In genomic region chr19:9827325-9828238, GRCh38 we compare ENCODE assay signal across 8 cellular contexts. TPM values are rescaled to one million over a fixed set of nuclear protein-coding genes. Genes with fewer than 3 reads are reported as not detected.
A peak's percentile ranks its signal among the peaks of the same experiment; 100 is the strongest.
DNase-seq lines count a peak whose midpoint lies in the region; ATAC-seq and TF ChIP-seq lines count a peak whose summit lies in the region.

Gene UBL5, plus strand, starts transcription at chr19:9827918. Its CDS starts 420 bp downstream, at chr19:9828338.

- in situ Hi-C loops in mammary epithelial cell (cut with MboI; ENCODE audit: low sequenced_read_pairs in 2 of 2) = no loop called here

- H2AFZ ChIP-seq in mammary epithelial cell (ENCODE audit: low read depth, low read length) = peak within 1 kb of the TSS; percentile 95

- CTCF ChIA-PET in AG04450 (lab: Charles Lee) (interaction anchor here (0.9 to 2.8 kb wide), 5 partner anchors 12 to 202 kb away, joined by 3 to 8 read pairs (median 3); no protein-coding TSS in a partner anchor), mammary epithelial cell (lab: Charles Lee; ENCODE audit: low non-redundant PET) (interaction anchor here (0.6 kb wide), 1 partner anchor 243 kb away, joined by 3 read pairs; no protein-coding TSS in a partner anchor)

- peaks cover 4% of the 10 kb centered on the region for H3K36me3 ChIP-seq in mammary epithelial cell (ENCODE audit: insufficient read depth, low read length)

- WGBS in mammary epithelial cell (ENCODE audit: low coverage, missing lambda C conversion rate) = under 1% methylated on average over 23 of the region's 61 CpGs

- BruUV-seq in mammary epithelial cell (replicated peaks; lab: Mats Ljungman, UMichigan) = TSS peak; percentile 65

- POLR2A ChIA-PET in AG04450 (lab: Yijun Ruan, JAX) = interaction anchor here (0.6 to 1.6 kb wide), 3 partner anchors 9 to 401 kb away, joined by 4 to 8 read pairs (median 8); partner anchors contain the start of gene FBXL12

- H3K9ac ChIP-seq in mammary epithelial cell (ENCODE audit: insufficient read depth, low read length) = peak within 1 kb of the TSS; percentile 87

- no peaks in the 10 kb centered on the region for H3K27me3 ChIP-seq in AG04450 (ENCODE audit: control insufficient read depth, insufficient read depth, low read length)
- H3K27me3 ChIP-seq in mammary epithelial cell (ENCODE audit: insufficient read depth, low read length) = no peaks in the 10 kb centered on the region

- H3K4me2 ChIP-seq in mammary epithelial cell (ENCODE audit: insufficient read depth, low read depth, low read length) = peak within 1 kb of the TSS; percentile 86

- dilution Hi-C loops in mammary epithelial cell (cut with HindIII; ENCODE audit: low sequenced_read_pairs) = no loop called here

- DNase-seq in AG04450 (ENCODE audit: low read depth, low spot score) (no peak), NCI-H2227 treated with DMSO at 0.1 percent for 48 hours (lab: John Stamatoyannopoulos, UW) (peak; percentile 80), mammary epithelial cell (peak; percentile 86), iPS-NIHi11 (ENCODE audit: low spot score) (peak; percentile 93)

- H3K4me3 ChIP-seq in AG04450 (ENCODE audit: low read depth, low read length) (peak within 1 kb of the TSS; percentile 95), WI38 (ENCODE audit: low read depth, low read length) (peak within 1 kb of the TSS; percentile 83), mammary epithelial cell (replicated peaks in 1 of 3; ENCODE audit: insufficient read depth in 1 of 3, low read depth in 2 of 3, low read length in 3 of 3) (peak within 1 kb of the TSS; percentile 96 to 99 (median 98)), skin epidermis (peak within 1 kb of the TSS; percentile 76 to 95 (median 81))

- peak within 1 kb of the TSS; percentile 11 for H3K27ac ChIP-seq in AG04450 (ENCODE audit: low read depth, low read length)
- peak within 1 kb of the TSS; percentile 78 for H3K27ac ChIP-seq in mammary epithelial cell (ENCODE audit: insufficient read depth, low read depth, low read length)
- H3K27ac ChIP-seq in skin epidermis = peak within 1 kb of the TSS; percentile 52 to 92 (median 86)

- H3K79me2 ChIP-seq in mammary epithelial cell (ENCODE audit: insufficient read depth, low read length) = peaks cover 67% of the 10 kb centered on the region

- peaks cover 5% of the 10 kb centered on the region for H3K4me1 ChIP-seq in mammary epithelial cell (ENCODE audit: insufficient read depth, low read length)

- TF ChIP-seq CTCF in AG04450 (IDR thresholded peaks at IDR 0.05; ENCODE audit: low read depth, low read length) = no peak
- no peak for TF ChIP-seq CTCF in WI38 (IDR thresholded peaks at IDR 0.05; ENCODE audit: low read depth, low read length)
- no peak for TF ChIP-seq CTCF in mammary epithelial cell (conservative IDR thresholded peaks at IDR 0.05 in 1 of 2, IDR thresholded peaks at IDR 0.05 in 1 of 2; ENCODE audit: extremely low read depth in 1 of 2, insufficient read depth in 1 of 2, low read depth in 1 of 2, low read length in 2 of 2)

- peak; percentile 92 for ATAC-seq in GM18909 (IDR thresholded peaks at IDR 0.05; ENCODE audit: poor library complexity, unreplicated experiment)
- ATAC-seq in HG03159 (IDR thresholded peaks at IDR 0.05; ENCODE audit: unreplicated experiment) = peak; percentile 90

- H3K9me3 ChIP-seq in AG04450 (ENCODE audit: control insufficient read depth, insufficient read depth, low read length) (no peaks in the 10 kb centered on the region; the same call in 1 of the 2 replicates), mammary epithelial cell (replicated peaks; ENCODE audit: insufficient read depth, low read length) (no peaks in the 10 kb centered on the region)

- no peaks in the 10 kb centered on the region for H4K20me1 ChIP-seq in mammary epithelial cell (ENCODE audit: insufficient read depth, low read length)

- intact Hi-C loops in mammary epithelial cell (cut with micrococcal nuclease) = no loop called here

RNA-seq across cellular contexts. Expression of gene UBL5, which starts in this region (rescaled TPM):
- polyA plus RNA-seq in AG04450 (2011; rRNA removed) (591 and 734 TPM in 2 replicates), mammary epithelial cell (819 TPM)
- polyA minus RNA-seq in AG04450 (2011; rRNA and poly(A)+ RNA removed) = 75.3 and 86.5 TPM in 2 replicates
- total RNA-seq in mammary epithelial cell = 100 to 1,000 TPM; 125 to 305 TPM
- polyA minus RNA-seq in mammary epithelial cell = 55.2 TPM

Comparison
In these comparisons a context has a peak if more than half of its experiments do, and no peak if none do; other contexts are left out.
1. H3K27ac ChIP-seq: peak in every context shown above with its lines; median percentile 86 in skin epidermis; 78 in mammary epithelial cell; 11 in AG04450.